Comparison of ENCODE assay signal across 1 cellular context in genomic region chr1:93081716-93082115, GRCh38.
TF ChIP-seq lines count a peak whose summit lies in the region.

No MANE protein-coding gene starts in this region.

TF ChIP-seq in GM12878, 131 proteins besides CTCF, POLR2A, EP300 and RAD21 (continued from another document):
- TF ChIP-seq, protein P1, sequence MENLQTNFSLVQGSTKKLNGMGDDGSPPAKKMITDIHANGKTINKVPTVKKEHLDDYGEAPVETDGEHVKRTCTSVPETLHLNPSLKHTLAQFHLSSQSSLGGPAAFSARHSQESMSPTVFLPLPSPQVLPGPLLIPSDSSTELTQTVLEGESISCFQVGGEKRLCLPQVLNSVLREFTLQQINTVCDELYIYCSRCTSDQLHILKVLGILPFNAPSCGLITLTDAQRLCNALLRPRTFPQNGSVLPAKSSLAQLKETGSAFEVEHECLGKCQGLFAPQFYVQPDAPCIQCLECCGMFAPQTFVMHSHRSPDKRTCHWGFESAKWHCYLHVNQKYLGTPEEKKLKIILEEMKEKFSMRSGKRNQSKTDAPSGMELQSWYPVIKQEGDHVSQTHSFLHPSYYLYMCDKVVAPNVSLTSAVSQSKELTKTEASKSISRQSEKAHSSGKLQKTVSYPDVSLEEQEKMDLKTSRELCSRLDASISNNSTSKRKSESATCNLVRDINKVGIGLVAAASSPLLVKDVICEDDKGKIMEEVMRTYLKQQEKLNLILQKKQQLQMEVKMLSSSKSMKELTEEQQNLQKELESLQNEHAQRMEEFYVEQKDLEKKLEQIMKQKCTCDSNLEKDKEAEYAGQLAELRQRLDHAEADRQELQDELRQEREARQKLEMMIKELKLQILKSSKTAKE (IDR thresholded peaks at IDR 0.05; ENCODE audit: low read depth, poor library complexity, severe bottlenecking), result no peak
- TF ChIP-seq SMARCA5 (IDR thresholded peaks at IDR 0.05), result no peak
- TF ChIP-seq EGR1 (IDR thresholded peaks at IDR 0.05; ENCODE audit: borderline replicate concordance in 1 of 2, low read depth in 2 of 2, low read length in 2 of 2), result no peak
- TF ChIP-seq, protein P2, sequence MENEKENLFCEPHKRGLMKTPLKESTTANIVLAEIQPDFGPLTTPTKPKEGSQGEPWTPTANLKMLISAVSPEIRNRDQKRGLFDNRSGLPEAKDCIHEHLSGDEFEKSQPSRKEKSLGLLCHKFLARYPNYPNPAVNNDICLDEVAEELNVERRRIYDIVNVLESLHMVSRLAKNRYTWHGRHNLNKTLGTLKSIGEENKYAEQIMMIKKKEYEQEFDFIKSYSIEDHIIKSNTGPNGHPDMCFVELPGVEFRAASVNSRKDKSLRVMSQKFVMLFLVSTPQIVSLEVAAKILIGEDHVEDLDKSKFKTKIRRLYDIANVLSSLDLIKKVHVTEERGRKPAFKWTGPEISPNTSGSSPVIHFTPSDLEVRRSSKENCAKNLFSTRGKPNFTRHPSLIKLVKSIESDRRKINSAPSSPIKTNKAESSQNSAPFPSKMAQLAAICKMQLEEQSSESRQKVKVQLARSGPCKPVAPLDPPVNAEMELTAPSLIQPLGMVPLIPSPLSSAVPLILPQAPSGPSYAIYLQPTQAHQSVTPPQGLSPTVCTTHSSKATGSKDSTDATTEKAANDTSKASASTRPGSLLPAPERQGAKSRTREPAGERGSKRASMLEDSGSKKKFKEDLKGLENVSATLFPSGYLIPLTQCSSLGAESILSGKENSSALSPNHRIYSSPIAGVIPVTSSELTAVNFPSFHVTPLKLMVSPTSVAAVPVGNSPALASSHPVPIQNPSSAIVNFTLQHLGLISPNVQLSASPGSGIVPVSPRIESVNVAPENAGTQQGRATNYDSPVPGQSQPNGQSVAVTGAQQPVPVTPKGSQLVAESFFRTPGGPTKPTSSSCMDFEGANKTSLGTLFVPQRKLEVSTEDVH (IDR thresholded peaks at IDR 0.05; ENCODE audit: low read depth, partially characterized antibody), result no peak
- no peak for TF ChIP-seq ZBTB40 (IDR thresholded peaks at IDR 0.05; ENCODE audit: borderline replicate concordance)
- no peak for TF ChIP-seq ELK1 (IDR thresholded peaks at IDR 0.05; ENCODE audit: low read depth, low read length)
- TF ChIP-seq WRNIP1 (IDR thresholded peaks at IDR 0.05; ENCODE audit: borderline replicate concordance, low read depth, low read length), result no peak
- TF ChIP-seq, protein P3, sequence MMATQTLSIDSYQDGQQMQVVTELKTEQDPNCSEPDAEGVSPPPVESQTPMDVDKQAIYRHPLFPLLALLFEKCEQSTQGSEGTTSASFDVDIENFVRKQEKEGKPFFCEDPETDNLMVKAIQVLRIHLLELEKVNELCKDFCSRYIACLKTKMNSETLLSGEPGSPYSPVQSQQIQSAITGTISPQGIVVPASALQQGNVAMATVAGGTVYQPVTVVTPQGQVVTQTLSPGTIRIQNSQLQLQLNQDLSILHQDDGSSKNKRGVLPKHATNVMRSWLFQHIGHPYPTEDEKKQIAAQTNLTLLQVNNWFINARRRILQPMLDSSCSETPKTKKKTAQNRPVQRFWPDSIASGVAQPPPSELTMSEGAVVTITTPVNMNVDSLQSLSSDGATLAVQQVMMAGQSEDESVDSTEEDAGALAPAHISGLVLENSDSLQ (IDR thresholded peaks at IDR 0.05), result no peak
- no peak for TF ChIP-seq KDM1A (IDR thresholded peaks at IDR 0.05; ENCODE audit: borderline replicate concordance)
- no peak for TF ChIP-seq TCF7 (IDR thresholded peaks at IDR 0.05; ENCODE audit: borderline replicate concordance)
TF ChIP-seq in GM12878: peak in this region for 0.
